Comparison of ENCODE assay signal across 1 cellular context in the genomic region with DNA sequence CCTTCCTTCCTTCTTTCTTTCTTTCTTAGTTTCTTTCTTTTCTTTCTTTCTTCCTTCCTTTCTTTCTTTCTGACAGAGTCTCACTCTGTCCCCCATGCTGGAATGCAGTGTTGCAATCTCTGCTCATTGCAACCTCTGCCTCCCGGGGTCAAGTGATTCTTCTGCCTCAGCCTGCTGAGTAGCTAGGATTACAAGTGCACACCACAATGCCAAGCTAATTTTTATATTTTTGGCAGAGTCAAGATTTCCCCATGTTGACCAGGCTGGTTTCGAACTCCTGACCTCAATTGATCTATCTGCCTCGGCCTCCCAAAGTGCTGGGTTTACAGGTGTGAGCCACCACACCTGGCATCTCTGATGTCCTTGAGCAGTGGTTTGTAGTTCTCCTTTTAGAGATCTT.
TF ChIP-seq lines count a peak whose summit lies in the region.

No MANE protein-coding gene starts in this region.

TF ChIP-seq in HepG2, 621 proteins besides CTCF, POLR2A, EP300 and RAD21 (continued from another document and continues in another):
- TF ChIP-seq, protein P1, sequence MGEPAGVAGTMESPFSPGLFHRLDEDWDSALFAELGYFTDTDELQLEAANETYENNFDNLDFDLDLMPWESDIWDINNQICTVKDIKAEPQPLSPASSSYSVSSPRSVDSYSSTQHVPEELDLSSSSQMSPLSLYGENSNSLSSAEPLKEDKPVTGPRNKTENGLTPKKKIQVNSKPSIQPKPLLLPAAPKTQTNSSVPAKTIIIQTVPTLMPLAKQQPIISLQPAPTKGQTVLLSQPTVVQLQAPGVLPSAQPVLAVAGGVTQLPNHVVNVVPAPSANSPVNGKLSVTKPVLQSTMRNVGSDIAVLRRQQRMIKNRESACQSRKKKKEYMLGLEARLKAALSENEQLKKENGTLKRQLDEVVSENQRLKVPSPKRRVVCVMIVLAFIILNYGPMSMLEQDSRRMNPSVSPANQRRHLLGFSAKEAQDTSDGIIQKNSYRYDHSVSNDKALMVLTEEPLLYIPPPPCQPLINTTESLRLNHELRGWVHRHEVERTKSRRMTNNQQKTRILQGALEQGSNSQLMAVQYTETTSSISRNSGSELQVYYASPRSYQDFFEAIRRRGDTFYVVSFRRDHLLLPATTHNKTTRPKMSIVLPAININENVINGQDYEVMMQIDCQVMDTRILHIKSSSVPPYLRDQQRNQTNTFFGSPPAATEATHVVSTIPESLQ (CRISPR knock-in tag; conservative IDR thresholded peaks at IDR 0.05) = no peak
- TF ChIP-seq ZSCAN12 (CRISPR knock-in tag; IDR thresholded peaks at IDR 0.05) (no peak), ZNF644 (CRISPR knock-in tag; IDR thresholded peaks at IDR 0.05; ENCODE audit: low read depth) (no peak), ZNF878 (CRISPR knock-in tag; IDR thresholded peaks at IDR 0.05) (no peak), ZNF629 (CRISPR knock-in tag; conservative IDR thresholded peaks at IDR 0.05) (no peak), FOXO1 (CRISPR knock-in tag; IDR thresholded peaks at IDR 0.05) (0 out of 2 replicates have a peak, but pooled peaks have one; percentile 10), ZNF569 (CRISPR knock-in tag; IDR thresholded peaks at IDR 0.05; ENCODE audit: borderline replicate concordance) (no peak), HCFC1 (IDR thresholded peaks at IDR 0.05; ENCODE audit: low read depth, low read length) (no peak), ZNF292 (CRISPR knock-in tag; IDR thresholded peaks at IDR 0.05; ENCODE audit: borderline replicate concordance, low read depth) (no peak), ZKSCAN1 (IDR thresholded peaks at IDR 0.05; ENCODE audit: low read length) (no peak), ZNF580 (CRISPR knock-in tag; IDR thresholded peaks at IDR 0.05; ENCODE audit: borderline replicate concordance, low read depth) (0 out of 2 replicates have a peak, but pooled peaks have one; percentile 24), RARA (CRISPR knock-in tag; IDR thresholded peaks at IDR 0.05) (peak; percentile 42; the same call in 1 of the 2 replicates), GPN1 (CRISPR knock-in tag; IDR thresholded peaks at IDR 0.05; ENCODE audit: borderline replicate concordance) (no peak), FIP1L1 (IDR thresholded peaks at IDR 0.05; ENCODE audit: borderline replicate concordance, insufficient read depth, low read depth, low read length) (no peak), ZEB1 (IDR thresholded peaks at IDR 0.05; ENCODE audit: insufficient replicate concordance, low read depth) (no peak), TRIM24 (CRISPR knock-in tag; IDR thresholded peaks at IDR 0.05) (no peak), HBP1 (CRISPR knock-in tag; IDR thresholded peaks at IDR 0.05; ENCODE audit: low read depth) (no peak), MTF2 (CRISPR knock-in tag; IDR thresholded peaks at IDR 0.05; ENCODE audit: borderline replicate concordance) (no peak), ZNF260 (CRISPR knock-in tag; IDR thresholded peaks at IDR 0.05; ENCODE audit: borderline replicate concordance, low read depth) (no peak), ZFY (CRISPR knock-in tag; IDR thresholded peaks at IDR 0.05) (no peak), ZNF546 (CRISPR knock-in tag; conservative IDR thresholded peaks at IDR 0.05) (no peak), U2AF1 (optimal IDR thresholded peaks at IDR 0.05; ENCODE audit: low read depth, low read length) (no peak), ZFP62 (CRISPR knock-in tag; IDR thresholded peaks at IDR 0.05) (no peak), TRAFD1 (CRISPR knock-in tag; IDR thresholded peaks at IDR 0.05; ENCODE audit: borderline replicate concordance) (no peak), MLXIP (CRISPR knock-in tag; IDR thresholded peaks at IDR 0.05; ENCODE audit: borderline replicate concordance) (no peak), PATZ1 (CRISPR knock-in tag; IDR thresholded peaks at IDR 0.05) (no peak), ZSCAN29 (CRISPR knock-in tag; conservative IDR thresholded peaks at IDR 0.05) (no peak), CEBPG (CRISPR knock-in tag; IDR thresholded peaks at IDR 0.05) (peak; percentile 86), ZNF350 (CRISPR knock-in tag; IDR thresholded peaks at IDR 0.05; ENCODE audit: borderline replicate concordance, low read depth) (no peak), ZBTB3 (CRISPR knock-in tag; IDR thresholded peaks at IDR 0.05; ENCODE audit: borderline replicate concordance, low read depth) (no peak), HOXA3 (CRISPR knock-in tag; IDR thresholded peaks at IDR 0.05) (no peak), ZC3H13 (CRISPR knock-in tag; IDR thresholded peaks at IDR 0.05) (no peak), ZBTB8A (CRISPR knock-in tag; IDR thresholded peaks at IDR 0.05; ENCODE audit: borderline replicate concordance, low read depth) (no peak), DMAP1 (CRISPR knock-in tag; IDR thresholded peaks at IDR 0.05) (no peak), ZNF710 (CRISPR knock-in tag; IDR thresholded peaks at IDR 0.05; ENCODE audit: borderline replicate concordance) (peak; percentile 93), RFXAP (CRISPR knock-in tag; IDR thresholded peaks at IDR 0.05; ENCODE audit: borderline replicate concordance) (no peak), ZNF501 (CRISPR knock-in tag; IDR thresholded peaks at IDR 0.05) (0 out of 2 replicates have a peak, but pooled peaks have one; percentile 32), SIN3A (IDR thresholded peaks at IDR 0.05; ENCODE audit: borderline replicate concordance, low read depth, low read length) (no peak), KMT2B (CRISPR knock-in tag; IDR thresholded peaks at IDR 0.05) (no peak), RXRB (CRISPR knock-in tag; IDR thresholded peaks at IDR 0.05; ENCODE audit: borderline replicate concordance) (peak; percentile 7; the same call in 1 of the 2 replicates), ATM (IDR thresholded peaks at IDR 0.05; ENCODE audit: borderline replicate concordance) (0 out of 2 replicates have a peak, but pooled peaks have one; percentile 18), RCOR2 (CRISPR knock-in tag; IDR thresholded peaks at IDR 0.05) (0 out of 2 replicates have a peak, but pooled peaks have one; percentile 68), U2AF2 (IDR thresholded peaks at IDR 0.05; ENCODE audit: low read depth, low read length) (no peak), HOXA5 (CRISPR knock-in tag; IDR thresholded peaks at IDR 0.05) (no peak), ZNF460 (CRISPR knock-in tag; IDR thresholded peaks at IDR 0.05; ENCODE audit: borderline replicate concordance) (peak; percentile 79; the same call in 1 of the 2 replicates), IRX3 (CRISPR knock-in tag; IDR thresholded peaks at IDR 0.05; ENCODE audit: borderline replicate concordance, low read depth) (no peak), TFE3 (CRISPR knock-in tag; IDR thresholded peaks at IDR 0.05) (no peak), SOX13 (IDR thresholded peaks at IDR 0.05) (no peak), SOX13 (CRISPR knock-in tag; conservative IDR thresholded peaks at IDR 0.05 in 1 of 2, IDR thresholded peaks at IDR 0.05 in 1 of 2) (peak in 1 of 2 experiments; percentile 44; a peak in 1 of 4 replicates), SALL1 (CRISPR knock-in tag; IDR thresholded peaks at IDR 0.05) (peak; percentile 37; the same call in 1 of the 2 replicates), ZNF761 (CRISPR knock-in tag; conservative IDR thresholded peaks at IDR 0.05) (no peak), TEAD3 (CRISPR knock-in tag; optimal IDR thresholded peaks at IDR 0.05; ENCODE audit: borderline replicate concordance) (peak; percentile 95)
- TF ChIP-seq, protein P2, sequence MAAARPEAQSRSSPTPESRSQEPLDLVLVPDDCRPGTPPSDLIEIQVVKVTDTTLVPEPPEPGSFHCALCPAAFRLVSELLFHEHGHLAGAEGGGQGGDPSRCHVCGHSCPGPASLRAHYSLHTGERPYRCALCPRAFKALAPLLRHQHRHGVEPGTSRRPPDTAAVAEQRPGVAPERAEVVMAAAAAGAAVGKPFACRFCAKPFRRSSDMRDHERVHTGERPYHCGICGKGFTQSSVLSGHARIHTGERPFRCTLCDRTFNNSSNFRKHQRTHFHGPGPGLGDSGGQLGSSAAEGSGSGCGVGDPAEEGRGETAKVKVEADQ (CRISPR knock-in tag; IDR thresholded peaks at IDR 0.05; ENCODE audit: borderline replicate concordance) = no peak
